Comparison of ENCODE assay signal across 11 cellular contexts in genomic region chr6:14453712-14454466, GRCh38.
DNase-seq lines count a peak whose midpoint lies in the region; ATAC-seq and TF ChIP-seq lines count a peak whose summit lies in the region.
"Had no signal": no experiment of that assay in that cellular context is flagged by ENCODE, and none has a peak within 500 bp of the region (broad histone marks: within the 10 kb centered on the region; RNA-seq: fewer than 3 reads in every experiment).

No MANE protein-coding gene starts in this region.

- no peaks in the 10 kb centered on the region for H3K27me3 Mint-ChIP-seq in activated CD4-positive, alpha-beta T cell treated with anti-CD3 and anti-CD28 coated beads, Interleukin-2, amount 10 ng/mL, durations not matched to agents 24 days and 14 days
- H3K27me3 Mint-ChIP-seq in activated CD8-positive, alpha-beta T cell treated with anti-CD3 and anti-CD28 coated beads, Interleukin-2, amount 10 ng/mL, durations not matched to agents 7 days and 5 days (ENCODE audit: low read depth) = no peaks in the 10 kb centered on the region

- no peak for ATAC-seq in activated CD8-positive, alpha-beta T cell treated with anti-CD3 and anti-CD28 coated beads, Interleukin-2, amount 10 ng/mL, durations not matched to agents 7 days and 5 days
- ATAC-seq in psoas muscle = peak in 3 of 4 donors; percentile 52 to 79 (median 65)
- no peak for ATAC-seq in HG03521 (IDR thresholded peaks at IDR 0.05; ENCODE audit: unreplicated experiment)
- ATAC-seq in GM21423 (IDR thresholded peaks at IDR 0.05; ENCODE audit: unreplicated experiment) = no peak
- ATAC-seq: HepG2 had no signal

- no peak overlapping the region for H3K27ac ChIP-seq in psoas muscle
- H3K27ac ChIP-seq: gastroesophageal sphincter had no signal

- no peaks in the 10 kb centered on the region for H3K4me1 ChIP-seq in psoas muscle

- H3K9me3 ChIP-seq in psoas muscle = no peaks in the 10 kb centered on the region
- H3K9me3 ChIP-seq: gastroesophageal sphincter, tibial artery had no signal

- H3K4me3 ChIP-seq in psoas muscle = no peak overlapping the region
- H3K4me3 ChIP-seq: gastroesophageal sphincter, tibial artery had no signal

- intact Hi-C loops in activated CD4-positive, alpha-beta T cell treated with anti-CD3 and anti-CD28 coated beads, Interleukin-2, amount 10 ng/mL, durations not matched to agents 24 days and 14 days (cut with micrococcal nuclease) = loop anchor here (1.0 to 10.0 kb wide), 9 partner anchors 77 to 793 kb away; partner anchors contain the start of gene JARID2
- intact Hi-C loops in psoas muscle (cut with DNase I) = no loop called here

- peak overlapping the region; percentile 95 for H3K27ac Mint-ChIP-seq in activated CD4-positive, alpha-beta T cell treated with anti-CD3 and anti-CD28 coated beads, Interleukin-2, amount 10 ng/mL, durations not matched to agents 24 days and 14 days
- peak overlapping the region; percentile 84 for H3K27ac Mint-ChIP-seq in activated CD8-positive, alpha-beta T cell treated with anti-CD3 and anti-CD28 coated beads, Interleukin-2, amount 10 ng/mL, durations not matched to agents 7 days and 5 days

- peak overlapping the region; percentile 58 for H3K4me3 Mint-ChIP-seq in activated CD4-positive, alpha-beta T cell treated with anti-CD3 and anti-CD28 coated beads, Interleukin-2, amount 10 ng/mL, durations not matched to agents 24 days and 14 days
- H3K4me3 Mint-ChIP-seq in activated CD8-positive, alpha-beta T cell treated with anti-CD3 and anti-CD28 coated beads, Interleukin-2, amount 10 ng/mL, durations not matched to agents 7 days and 5 days = peak overlapping the region; percentile 55

- peaks cover 76% of the 10 kb centered on the region for H3K4me1 Mint-ChIP-seq in activated CD4-positive, alpha-beta T cell treated with anti-CD3 and anti-CD28 coated beads, Interleukin-2, amount 10 ng/mL, durations not matched to agents 24 days and 14 days
- peaks cover 72% of the 10 kb centered on the region for H3K4me1 Mint-ChIP-seq in activated CD8-positive, alpha-beta T cell treated with anti-CD3 and anti-CD28 coated beads, Interleukin-2, amount 10 ng/mL, durations not matched to agents 7 days and 5 days (ENCODE audit: low read depth)

- TF ChIP-seq CTCF in psoas muscle (IDR thresholded peaks at IDR 0.05) = no peak
- no peak for TF ChIP-seq CTCF in GM10248 (IDR thresholded peaks at IDR 0.05; ENCODE audit: control extremely low read depth, extremely low read depth, low read depth, missing control alignments)

- peaks cover 4% of the 10 kb centered on the region for H3K36me3 Mint-ChIP-seq in activated CD4-positive, alpha-beta T cell treated with anti-CD3 and anti-CD28 coated beads, Interleukin-2, amount 10 ng/mL, durations not matched to agents 24 days and 14 days (ENCODE audit: low read depth)
- peaks cover 5% of the 10 kb centered on the region for H3K36me3 Mint-ChIP-seq in activated CD8-positive, alpha-beta T cell treated with anti-CD3 and anti-CD28 coated beads, Interleukin-2, amount 10 ng/mL, durations not matched to agents 7 days and 5 days (ENCODE audit: low read depth)

- no peak for DNase-seq in activated CD4-positive, alpha-beta T cell treated with anti-CD3 and anti-CD28 coated beads, Interleukin-2, amount 10 ng/mL, durations not matched to agents 24 days and 14 days
- no peak for DNase-seq in activated CD4-positive, alpha-beta T cell treated with anti-CD3 and anti-CD28 coated beads for 1 hour
- DNase-seq in KBM-7 (peak; percentile 38), psoas muscle (no peak), GM10248 (ENCODE audit: extremely low spot score) (no peak)
- DNase-seq in activated CD8-positive, alpha-beta T cell treated with anti-CD3 and anti-CD28 coated beads, Interleukin-2, amount 10 ng/mL, durations not matched to agents 7 days and 5 days = no peak
- DNase-seq: tibial artery had no signal

- no peaks in the 10 kb centered on the region for H3K27me3 ChIP-seq in psoas muscle (ENCODE audit: insufficient read depth in 3 of 3, low read length in 2 of 3)
- H3K27me3 ChIP-seq: gastroesophageal sphincter, tibial artery had no signal

- POLR2A ChIA-PET in activated CD8-positive, alpha-beta T cell treated with anti-CD3 and anti-CD28 coated beads, Interleukin-2, amount 10 ng/mL, durations not matched to agents 7 days and 5 days (lab: Charles Lee) = interaction anchor here (0.7 kb wide), 1 partner anchor 124 kb away, joined by 3 read pairs; no protein-coding TSS in a partner anchor
- POLR2A ChIA-PET in GM10248 (lab: Yijun Ruan, JAX) = no interaction called here

- H3K9me3 Mint-ChIP-seq in activated CD4-positive, alpha-beta T cell treated with anti-CD3 and anti-CD28 coated beads, Interleukin-2, amount 10 ng/mL, durations not matched to agents 24 days and 14 days = no peaks in the 10 kb centered on the region
- H3K9me3 Mint-ChIP-seq in activated CD8-positive, alpha-beta T cell treated with anti-CD3 and anti-CD28 coated beads, Interleukin-2, amount 10 ng/mL, durations not matched to agents 7 days and 5 days (ENCODE audit: insufficient read depth) = no peaks in the 10 kb centered on the region

- no peaks in the 10 kb centered on the region for H3K36me3 ChIP-seq in psoas muscle (ENCODE audit: insufficient read depth in 1 of 2, low read depth in 1 of 2)
- H3K36me3 ChIP-seq: gastroesophageal sphincter, tibial artery had no signal

- CTCF ChIA-PET in activated CD8-positive, alpha-beta T cell treated with anti-CD3 and anti-CD28 coated beads, Interleukin-2, amount 10 ng/mL, durations not matched to agents 7 days and 5 days (lab: Charles Lee) = interaction anchor here (0.6 to 3.5 kb wide), 4 partner anchors 10 to 258 kb away, joined by 3 to 8 read pairs (median 3); no protein-coding TSS in a partner anchor
- CTCF ChIA-PET in GM10248 (lab: Yijun Ruan, JAX) = interaction anchor here (1.6 to 2.1 kb wide), 2 partner anchors 8 to 11 kb away, joined by 3 to 4 read pairs; no protein-coding TSS in a partner anchor

- WGBS in psoas muscle, 3 donors = 71 to 84% (median 79%) methylated on average over 6 of the region's 6 CpGs

- in situ Hi-C loops in KBM-7 (cut with MboI; ENCODE audit: low pct_unique_long_range_greater_than_20kb, low sequenced_read_pairs) = no loop called here

Comparison
In these comparisons a context has a peak if more than half of its experiments do, and no peak if none do; other contexts are left out.
1. ATAC-seq: peak in psoas muscle (3 of 4); none in activated CD8-positive, alpha-beta T cell treated with anti-CD3 and anti-CD28 coated beads, Interleukin-2, amount 10 ng/mL, durations not matched to agents 7 days and 5 days (single experiment), HG03521 (single experiment) and GM21423 (single experiment).